In genomic region chr7:105520620-105521019, GRCh38 we compare ENCODE assay signal across 8 cellular contexts. TPM values are rescaled to one million over a fixed set of nuclear protein-coding genes. Genes with fewer than 3 reads are reported as not detected.
A peak's percentile ranks its signal among the peaks of the same experiment; 100 is the strongest.
DNase-seq lines count a peak whose midpoint lies in the region; ATAC-seq and TF ChIP-seq lines count a peak whose summit lies in the region.
"Not testable (repeated sequence)": the region's sequence is repeated elsewhere in the genome, so short reads cannot be mapped to it uniquely, and the experiment has no call there.

No MANE protein-coding gene starts in this region.

- H3K9me3 Mint-ChIP-seq in brain; natural killer cell treated with Interleukin-12 subunit alpha and Interleukin-12 subunit beta and Interleukin-15 and Interleukin-18, amount 100 ng/mL, for 72 hours; stimulated activated naive B cell treated with anti-CD40 and anti-IgM and Interleukin-4, amounts not matched to agents 10 μg/mL and 1 μg/mL and 100 μg/mL, for 72 hours: not testable (repeated sequence)

- DNase-seq in BE2C; HAP-1 (ENCODE audit: low spot score in 2 of 2); OCI-LY7 (ENCODE audit: low spot score); left ventricle myocardium inferior; natural killer cell treated with Interleukin-12 subunit alpha and Interleukin-12 subunit beta and Interleukin-15 and Interleukin-18, amount 100 ng/mL, for 72 hours (ENCODE audit: low spot score); stimulated activated naive B cell treated with anti-CD40 and anti-IgM and Interleukin-4, amounts not matched to agents 10 μg/mL and 1 μg/mL and 100 μg/mL, for 72 hours: not testable (repeated sequence)
- peak; percentile 48 for DNase-seq in activated CD8-positive, alpha-beta memory T cell treated with anti-CD3 and anti-CD28 coated beads, Interleukin-2, amount 50 U/mL, for 48 hours

- H2AFZ ChIP-seq in OCI-LY7 (ENCODE audit: low read length) = not testable (repeated sequence)

- POLR2A ChIA-PET in OCI-LY7 (lab: Charles Lee) = interaction anchor here (7.2 kb wide), 1 partner anchor 12 kb away, joined by 33 read pairs; the partner anchor contains the start of gene RINT1

- not testable (repeated sequence) for H3K9me2 ChIP-seq in OCI-LY7 (ENCODE audit: insufficient read depth, low read length)

- not testable (repeated sequence) for H3K27me3 ChIP-seq in BE2C; HAP-1 (ENCODE audit: low read depth); left ventricle myocardium inferior (ENCODE audit: low read depth)

- H3K4me3 Mint-ChIP-seq in brain = peak overlapping the region; percentile 44 to 99 (median 63)
- H3K4me3 Mint-ChIP-seq in natural killer cell treated with Interleukin-12 subunit alpha and Interleukin-12 subunit beta and Interleukin-15 and Interleukin-18, amount 100 ng/mL, for 72 hours = peak overlapping the region; percentile 41
- H3K4me3 Mint-ChIP-seq in stimulated activated naive B cell treated with anti-CD40 and anti-IgM and Interleukin-4, amounts not matched to agents 10 μg/mL and 1 μg/mL and 100 μg/mL, for 72 hours = peak overlapping the region; percentile 21 to 22

- peaks cover 12% of the 10 kb centered on the region for H3K36me3 Mint-ChIP-seq in brain
- not testable (repeated sequence) for H3K36me3 Mint-ChIP-seq in natural killer cell treated with Interleukin-12 subunit alpha and Interleukin-12 subunit beta and Interleukin-15 and Interleukin-18, amount 100 ng/mL, for 72 hours
- H3K36me3 Mint-ChIP-seq in stimulated activated naive B cell treated with anti-CD40 and anti-IgM and Interleukin-4, amounts not matched to agents 10 μg/mL and 1 μg/mL and 100 μg/mL, for 72 hours = peaks cover 7 to 19% of the 10 kb centered on the region in 2 donors

- TF ChIP-seq CTCF in BE2C (IDR thresholded peaks at IDR 0.05; ENCODE audit: low read depth, low read length); OCI-LY7 (conservative IDR thresholded peaks at IDR 0.05; ENCODE audit: low read length); brain (conservative IDR thresholded peaks at IDR 0.05); left ventricle myocardium inferior (IDR thresholded peaks at IDR 0.05; ENCODE audit: borderline replicate concordance): not testable (repeated sequence)

- H3K4me1 Mint-ChIP-seq in brain = peaks cover 18% of the 10 kb centered on the region
- H3K4me1 Mint-ChIP-seq in natural killer cell treated with Interleukin-12 subunit alpha and Interleukin-12 subunit beta and Interleukin-15 and Interleukin-18, amount 100 ng/mL, for 72 hours (ENCODE audit: low read depth in 2 of 2) = peaks cover 5 to 14% of the 10 kb centered on the region in 2 donors
- peaks cover 16 to 32% of the 10 kb centered on the region in 2 donors for H3K4me1 Mint-ChIP-seq in stimulated activated naive B cell treated with anti-CD40 and anti-IgM and Interleukin-4, amounts not matched to agents 10 μg/mL and 1 μg/mL and 100 μg/mL, for 72 hours

- ATAC-seq in natural killer cell treated with Interleukin-12 subunit alpha and Interleukin-12 subunit beta and Interleukin-15 and Interleukin-18, amount 100 ng/mL, for 72 hours; stimulated activated naive B cell treated with anti-CD40 and anti-IgM and Interleukin-4, amounts not matched to agents 10 μg/mL and 1 μg/mL and 100 μg/mL, for 72 hours (replicated peaks): not testable (repeated sequence)

- BruUV-seq in OCI-LY7 (replicated peaks; lab: Mats Ljungman, UMichigan) = TSS peak; percentile 75

- H3K27ac ChIP-seq in OCI-LY7 (ENCODE audit: low read depth, low read length, poor library complexity, severe bottlenecking); left ventricle myocardium inferior (replicated peaks): not testable (repeated sequence)

- H3K4me1 ChIP-seq in BE2C; HAP-1; OCI-LY7 (ENCODE audit: insufficient read depth, low read length, poor library complexity, severe bottlenecking): not testable (repeated sequence)
- H3K4me1 ChIP-seq in left ventricle myocardium inferior = peaks cover 23% of the 10 kb centered on the region

- H3K27me3 Mint-ChIP-seq in brain; natural killer cell treated with Interleukin-12 subunit alpha and Interleukin-12 subunit beta and Interleukin-15 and Interleukin-18, amount 100 ng/mL, for 72 hours; stimulated activated naive B cell treated with anti-CD40 and anti-IgM and Interleukin-4, amounts not matched to agents 10 μg/mL and 1 μg/mL and 100 μg/mL, for 72 hours: not testable (repeated sequence)

- not testable (repeated sequence) for H3K27ac Mint-ChIP-seq in brain; natural killer cell treated with Interleukin-12 subunit alpha and Interleukin-12 subunit beta and Interleukin-15 and Interleukin-18, amount 100 ng/mL, for 72 hours; stimulated activated naive B cell treated with anti-CD40 and anti-IgM and Interleukin-4, amounts not matched to agents 10 μg/mL and 1 μg/mL and 100 μg/mL, for 72 hours

- H3K36me3 ChIP-seq in BE2C (peaks cover 45% of the 10 kb centered on the region), HAP-1 (replicated peaks) (peaks cover 32% of the 10 kb centered on the region)
- not testable (repeated sequence) for H3K36me3 ChIP-seq in OCI-LY7 (ENCODE audit: insufficient read depth, low read length); left ventricle myocardium inferior

- intact Hi-C loops in OCI-LY7 (cut with micrococcal nuclease; ENCODE audit: unreplicated experiment); left ventricle myocardium inferior (cut with micrococcal nuclease): not testable (repeated sequence)

- H3K4me2 ChIP-seq in OCI-LY7 (ENCODE audit: low read length) = peak overlapping the region; percentile 99

- H4K20me1 ChIP-seq in OCI-LY7 (ENCODE audit: insufficient read depth, low read length) = not testable (repeated sequence)

- H3K4me3 ChIP-seq in BE2C (ENCODE audit: low read depth, low read length) (peak overlapping the region; percentile 79), HAP-1 (peak overlapping the region; percentile 58), OCI-LY7 (ENCODE audit: low read depth, low read length, poor library complexity, severe bottlenecking) (peak overlapping the region; percentile 76), left ventricle myocardium inferior (peak overlapping the region; percentile 94)

- CTCF ChIA-PET in OCI-LY7 (lab: Charles Lee; ENCODE audit: unreplicated experiment) = not testable (repeated sequence)

- H3K79me2 ChIP-seq in OCI-LY7 (ENCODE audit: insufficient read depth, low read depth, low read length) = peaks cover 15% of the 10 kb centered on the region; the same call in 1 of the 2 replicates

- in situ Hi-C loops in HAP-1 (cut with MboI; ENCODE audit: low sequenced_read_pairs) = not testable (repeated sequence)

- H3K9me3 ChIP-seq in BE2C; HAP-1; OCI-LY7 (ENCODE audit: low read length); left ventricle myocardium inferior (replicated peaks): not testable (repeated sequence)

RNA-seq across cellular contexts. Expression of gene PUS7, which starts 1.5 kb away (rescaled TPM):
- polyA plus RNA-seq in BE2C (2012; ENCODE audit: insufficient read depth, insufficient read length, low read depth) = 8.8 TPM
- total RNA-seq in OCI-LY7 (2014; rRNA removed; shearing (Covaris generic)) = 13.3 and 13.7 TPM in 2 replicates
- total RNA-seq in OCI-LY7 (2022) (19.2 and 19.3 TPM in 2 replicates), left ventricle myocardium inferior (4.9 TPM)
- polyA plus RNA-seq in brain (ENCODE audit: insufficient read depth, low read depth, low replicate concordance) = 6.3 TPM
- 10 to 100 TPM; 16.3 to 34.3 TPM for total RNA-seq in natural killer cell treated with Interleukin-12 subunit alpha and Interleukin-12 subunit beta and Interleukin-15 and Interleukin-18, amount 100 ng/mL, for 72 hours

RNA-seq across cellular contexts. Expression of gene RINT1, which starts 11.4 kb away (rescaled TPM):
- polyA plus RNA-seq in BE2C (2012; ENCODE audit: insufficient read depth, insufficient read length, low read depth) = 14.2 TPM
- 11.1 and 11.2 TPM in 2 replicates for total RNA-seq in OCI-LY7 (2014; rRNA removed; shearing (Covaris generic))
- total RNA-seq in OCI-LY7 (2022) (23.9 and 27.8 TPM in 2 replicates), left ventricle myocardium inferior (12.9 TPM)
- polyA plus RNA-seq in brain (ENCODE audit: insufficient read depth, low read depth, low replicate concordance) = 8.1 TPM
- 10 to 100 TPM; 26.4 to 46.0 TPM for total RNA-seq in natural killer cell treated with Interleukin-12 subunit alpha and Interleukin-12 subunit beta and Interleukin-15 and Interleukin-18, amount 100 ng/mL, for 72 hours
